Comparison of ENCODE assay signal across 8 cellular contexts in genomic region chr12:109888179-109889020, GRCh38. TPM values are rescaled to one million over a fixed set of nuclear protein-coding genes. Genes with fewer than 3 reads are reported as not detected.
A peak's percentile ranks its signal among the peaks of the same experiment; 100 is the strongest.
DNase-seq lines count a peak whose midpoint lies in the region; ATAC-seq and TF ChIP-seq lines count a peak whose summit lies in the region.

No MANE protein-coding gene starts in this region.

- intact Hi-C loops in lower lobe of right lung (cut with DNase I): no loop called here
- intact Hi-C loops in ascending aorta (cut with DNase I): no loop called here

- no peaks in the 10 kb centered on the region for H3K27me3 ChIP-seq in CD8-positive, alpha-beta memory T cell (ENCODE audit: insufficient read depth, low read length, poor library complexity, severe bottlenecking)
- no peaks in the 10 kb centered on the region for H3K27me3 ChIP-seq in adipocyte (replicated peaks; ENCODE audit: control insufficient read depth, insufficient read depth, low read length)
- H3K27me3 ChIP-seq in lower lobe of right lung (ENCODE audit: low read depth): no peaks in the 10 kb centered on the region
- H3K27me3 ChIP-seq in ascending aorta: no peaks in the 10 kb centered on the region

- TF ChIP-seq CTCF in lower lobe of right lung (IDR thresholded peaks at IDR 0.05) (no peak), ascending aorta (IDR thresholded peaks at IDR 0.05) (no peak)

- H3K4me3 ChIP-seq in CD8-positive, alpha-beta memory T cell (ENCODE audit: low read length): peak overlapping the region; percentile 12
- H3K4me3 ChIP-seq in adipocyte (ENCODE audit: low read length) (no peak overlapping the region), lower lobe of right lung (no peak overlapping the region), ascending aorta (no peak overlapping the region)

- peak overlapping the region; percentile 84 to 98 (median 97) for H3K27ac Mint-ChIP-seq in CD8-positive, alpha-beta memory T cell

- H3K9ac ChIP-seq in adipocyte (ENCODE audit: low read length): peak overlapping the region; percentile 53

- CTCF ChIA-PET in CD8-positive, alpha-beta memory T cell (lab: Charles Lee): interaction anchor here (0.6 to 2.0 kb wide), 6 partner anchors 9 to 83 kb away, joined by 3 to 11 read pairs (median 4); partner anchors contain the start of gene TCHP

- no peaks in the 10 kb centered on the region for H3K9me3 ChIP-seq in CD8-positive, alpha-beta memory T cell (ENCODE audit: low read length)
- H3K9me3 ChIP-seq in adipocyte (ENCODE audit: control insufficient read depth, low read length): no peaks in the 10 kb centered on the region
- H3K9me3 ChIP-seq in lower lobe of right lung: no peaks in the 10 kb centered on the region
- H3K9me3 ChIP-seq in ascending aorta: no peaks in the 10 kb centered on the region

- H3K4me3 Mint-ChIP-seq in CD8-positive, alpha-beta memory T cell: peak overlapping the region; percentile 12 to 91 (median 82)

- peak overlapping the region; percentile 71 for H3K27ac ChIP-seq in CD8-positive, alpha-beta memory T cell (ENCODE audit: low read depth, low read length)
- H3K27ac ChIP-seq in lower lobe of right lung: peak overlapping the region; percentile 76
- peak overlapping the region in 1 of 2 donors; percentile 22 for H3K27ac ChIP-seq in ascending aorta

- H3K4me1 Mint-ChIP-seq in CD8-positive, alpha-beta memory T cell: peaks cover 41 to 50% (median 45%) of the 10 kb centered on the region in 3 donors

- POLR2A ChIA-PET in CD8-positive, alpha-beta memory T cell (lab: Charles Lee): interaction anchor here (0.6 to 1.0 kb wide), 2 partner anchors 12 to 1151 kb away, joined by 5 to 6 read pairs; partner anchors contain the start of gene TCHP

- peak; percentile 64 to 73 for ATAC-seq in lower lobe of right lung
- no peak for ATAC-seq in GM19395 (IDR thresholded peaks at IDR 0.05; ENCODE audit: unreplicated experiment)
- no peak for ATAC-seq in GM18519 (IDR thresholded peaks at IDR 0.05; ENCODE audit: low FRiP score, unreplicated experiment)

- H3K4me1 ChIP-seq in CD8-positive, alpha-beta memory T cell (ENCODE audit: insufficient read depth, low read length): peaks cover 41% of the 10 kb centered on the region
- H3K4me1 ChIP-seq in adipocyte (ENCODE audit: control insufficient read depth, insufficient read depth, low read length): peaks cover 20% of the 10 kb centered on the region
- peaks cover 17% of the 10 kb centered on the region for H3K4me1 ChIP-seq in lower lobe of right lung
- no peaks in the 10 kb centered on the region for H3K4me1 ChIP-seq in ascending aorta

- no peaks in the 10 kb centered on the region for H3K27me3 Mint-ChIP-seq in CD8-positive, alpha-beta memory T cell

- DNase-seq in CD8-positive, alpha-beta memory T cell: peak in 2 of 5 donors; percentile 41 to 52
- peak; percentile 90 for DNase-seq in M059J (ENCODE audit: low read depth)
- peak; percentile 84 for DNase-seq in adipocyte (ENCODE audit: low read depth)
- no peak for DNase-seq in lower lobe of right lung
- DNase-seq in COR-L47 (lab: John Stamatoyannopoulos, UW): no peak
- no peak for DNase-seq in ascending aorta (ENCODE audit: low spot score in 2 of 2)

- no peaks in the 10 kb centered on the region for H3K9me3 Mint-ChIP-seq in CD8-positive, alpha-beta memory T cell

- no peaks in the 10 kb centered on the region for H3K36me3 Mint-ChIP-seq in CD8-positive, alpha-beta memory T cell

- no peaks in the 10 kb centered on the region for H3K36me3 ChIP-seq in CD8-positive, alpha-beta memory T cell (ENCODE audit: insufficient read depth, low read length)
- H3K36me3 ChIP-seq in adipocyte (ENCODE audit: control insufficient read depth, insufficient read depth, low read length, severe bottlenecking) (no peaks in the 10 kb centered on the region), lower lobe of right lung (no peaks in the 10 kb centered on the region), ascending aorta (no peaks in the 10 kb centered on the region)

RNA-seq across cellular contexts. Expression of gene GLTP, which starts 8.1 kb away (rescaled TPM):
- 10 to 100 TPM; 39.3 to 42.7 TPM for total RNA-seq in CD8-positive, alpha-beta memory T cell
- 67.4 TPM for polyA plus RNA-seq in CD8-positive, alpha-beta memory T cell
- 44.3 and 53.9 TPM in 2 replicates for total RNA-seq in M059J (2014; rRNA removed; shearing (Covaris generic))
- total RNA-seq in lower lobe of right lung (45.3 TPM), ascending aorta (105 TPM)

RNA-seq across cellular contexts. Expression of gene TCHP, which starts 11.7 kb away (rescaled TPM):
- total RNA-seq in CD8-positive, alpha-beta memory T cell: 10 to 100 TPM; 27.7 to 28.3 TPM
- 18.6 TPM for polyA plus RNA-seq in CD8-positive, alpha-beta memory T cell
- total RNA-seq in M059J (2014; rRNA removed; shearing (Covaris generic)): 12.7 and 13.8 TPM in 2 replicates
- 16.8 TPM for total RNA-seq in lower lobe of right lung
- 4.2 TPM for total RNA-seq in ascending aorta

RNA-seq across cellular contexts. Expression of gene TRPV4, which starts 55.2 kb away (rescaled TPM):
- total RNA-seq in CD8-positive, alpha-beta memory T cell: not detected
- not detected for polyA plus RNA-seq in CD8-positive, alpha-beta memory T cell
- total RNA-seq in M059J (2014; rRNA removed; shearing (Covaris generic)): 0.44 and 0.81 TPM in 2 replicates
- 7.7 TPM for total RNA-seq in lower lobe of right lung
- not detected for total RNA-seq in ascending aorta

Comparison
In these comparisons a context has a peak if more than half of its experiments do, and no peak if none do; other contexts are left out.
1. DNase-seq: peak in M059J (single experiment) and adipocyte (single experiment); none in lower lobe of right lung (single experiment), COR-L47 (single experiment) and ascending aorta (0 of 2).
2. ATAC-seq: peak in lower lobe of right lung (2 of 2); none in GM19395 (single experiment) and GM18519 (single experiment).